In the genomic region with DNA sequence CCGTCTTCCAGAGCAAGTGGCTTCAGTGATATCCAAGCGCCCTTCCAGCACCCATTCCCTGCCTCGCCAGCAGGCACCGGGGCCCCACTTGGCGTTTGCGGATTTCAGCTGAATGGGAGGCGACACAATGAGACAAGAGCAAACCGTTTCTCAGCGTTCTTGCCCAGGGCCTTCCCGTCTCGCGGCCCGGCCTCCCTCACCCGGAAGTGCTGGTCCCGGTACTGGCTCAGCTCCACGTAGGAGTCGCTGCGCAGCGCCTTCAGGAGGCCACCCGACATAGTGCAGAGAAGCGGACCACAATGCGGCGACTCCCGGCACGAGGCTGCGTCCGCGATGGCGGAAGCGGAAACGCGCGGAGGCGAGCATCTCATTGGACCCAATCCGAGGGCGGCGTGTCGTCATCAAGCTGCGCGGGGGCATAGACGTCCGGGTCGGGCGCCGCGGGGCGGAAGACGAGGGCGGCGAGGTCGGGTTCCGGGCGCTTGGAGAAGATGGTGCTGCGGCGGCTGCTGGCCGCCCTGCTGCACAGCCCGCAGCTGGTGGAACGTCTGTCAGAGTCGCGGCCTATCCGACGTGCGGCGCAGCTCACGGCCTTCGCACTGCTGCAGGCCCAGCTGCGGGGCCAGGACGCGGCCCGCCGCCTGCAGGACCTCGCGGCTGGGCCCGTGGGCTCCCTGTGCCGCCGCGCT, we compare ENCODE assay signal across 8 cellular contexts. TPM values are rescaled to one million over a fixed set of nuclear protein-coding genes. Genes with fewer than 3 reads are reported as not detected.
DNase-seq lines count a peak whose midpoint lies in the region; ATAC-seq and TF ChIP-seq lines count a peak whose summit lies in the region.

A gene (minus strand): TSS at position 303 of the 689 bp plus-strand sequence. CDS start 25 bp downstream, at position 278.

- no peaks in the 10 kb centered on the region for H3K9me3 Mint-ChIP-seq in activated T-helper 17 cell treated with anti-CD3 and anti-CD28 coated beads, Interleukin-2, amount 50 U/mL, for 72 hours
- no peaks in the 10 kb centered on the region for H3K9me3 Mint-ChIP-seq in natural killer cell

- peak within 1 kb of the TSS; percentile 99 for H3K4me3 ChIP-seq in fibroblast of mammary gland (ENCODE audit: control insufficient read depth, low read depth, low read length)

- peaks cover 20% of the 10 kb centered on the region for H3K4me1 Mint-ChIP-seq in activated T-helper 17 cell treated with anti-CD3 and anti-CD28 coated beads, Interleukin-2, amount 50 U/mL, for 72 hours
- peaks cover 36 to 39% of the 10 kb centered on the region in 2 donors for H3K4me1 Mint-ChIP-seq in natural killer cell

- peaks cover 73% of the 10 kb centered on the region for H3K36me3 Mint-ChIP-seq in activated T-helper 17 cell treated with anti-CD3 and anti-CD28 coated beads, Interleukin-2, amount 50 U/mL, for 72 hours (ENCODE audit: low read depth)
- peaks cover 8% of the 10 kb centered on the region for H3K36me3 Mint-ChIP-seq in natural killer cell

- H3K4me3 Mint-ChIP-seq in activated T-helper 17 cell treated with anti-CD3 and anti-CD28 coated beads, Interleukin-2, amount 50 U/mL, for 72 hours, result peak within 1 kb of the TSS; percentile 100
- peak within 1 kb of the TSS; percentile 98 for H3K4me3 Mint-ChIP-seq in natural killer cell

- ATAC-seq in activated T-helper 17 cell treated with anti-CD3 and anti-CD28 coated beads, Interleukin-2, amount 50 U/mL, for 72 hours (replicated peaks), result peak; percentile 95
- ATAC-seq in natural killer cell, result peak; percentile 91 to 97 (median 94)

- DNase-seq in ELF-1 (ENCODE audit: low read depth, low spot score) (peak; percentile 99), GOT3 (lab: John Stamatoyannopoulos, UW) (peak; percentile 95), RPMI8226 (peak; percentile 100), fibroblast of mammary gland (ENCODE audit: low read depth) (peak; percentile 97), natural killer cell (peak; percentile 100)
- peak; percentile 99 for DNase-seq in stimulated activated naive CD4-positive, alpha-beta T cell treated with Interleukin-2 at 50 U/mL for 16 hours (lab: John Stamatoyannopoulos, UW)

- H3K27ac Mint-ChIP-seq in activated T-helper 17 cell treated with anti-CD3 and anti-CD28 coated beads, Interleukin-2, amount 50 U/mL, for 72 hours, result peak within 1 kb of the TSS; percentile 100
- peak within 1 kb of the TSS; percentile 90 to 98 for H3K27ac Mint-ChIP-seq in natural killer cell

- no peaks in the 10 kb centered on the region for H3K27me3 Mint-ChIP-seq in activated T-helper 17 cell treated with anti-CD3 and anti-CD28 coated beads, Interleukin-2, amount 50 U/mL, for 72 hours
- H3K27me3 Mint-ChIP-seq in natural killer cell (ENCODE audit: low read depth in 2 of 2), result no peaks in the 10 kb centered on the region

- peak; percentile 74 for TF ChIP-seq CTCF in LNCAP (IDR thresholded peaks at IDR 0.05)
- peak; percentile 51 for TF ChIP-seq CTCF in fibroblast of mammary gland (conservative IDR thresholded peaks at IDR 0.05; ENCODE audit: control insufficient read depth, insufficient read depth, low read depth, low read length)
- TF ChIP-seq CTCF in natural killer cell (IDR thresholded peaks at IDR 0.05), result peak; percentile 60

- intact Hi-C loops in natural killer cell (cut with micrococcal nuclease), result loop anchor here (1.0 kb wide), 3 partner anchors 75 to 374 kb away; a partner anchor contains a TSS

RNA-seq across cellular contexts. Expression of the gene that starts here (rescaled TPM):
- 10 to 100 TPM; 68.1 to 89.0 TPM for total RNA-seq in activated T-helper 17 cell treated with anti-CD3 and anti-CD28 coated beads, Interleukin-2, amount 50 U/mL, for 72 hours
- total RNA-seq in natural killer cell, result 10 to 100 TPM; 32.3 to 44.1 (median 37.5) TPM

Comparison
In these comparisons a context has a peak if more than half of its experiments do, and no peak if none do; other contexts are left out.
1. Peak in every context shown above with its lines: DNase-seq, ATAC-seq and H3K4me3 ChIP-seq.